Comparison of ENCODE assay signal across 1 cellular context in the genomic region with DNA sequence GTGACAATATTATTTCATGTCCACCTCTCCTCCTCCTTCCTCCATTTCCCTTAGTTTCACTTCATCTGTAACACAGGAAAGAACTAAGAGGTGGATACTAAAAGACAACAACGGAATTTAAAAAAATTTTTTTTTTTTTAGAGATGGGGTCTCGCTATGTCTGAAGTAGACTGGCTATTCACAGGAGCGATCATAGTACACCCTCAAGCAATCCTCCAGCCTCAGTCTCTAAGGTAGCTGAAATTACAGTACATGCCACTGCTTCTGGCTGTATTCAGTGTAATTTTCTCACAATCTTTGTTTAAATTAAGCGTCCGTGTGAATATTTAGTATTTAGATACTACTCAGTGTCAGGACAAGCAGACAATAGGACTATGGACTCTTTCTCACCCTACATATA.
TF ChIP-seq lines count a peak whose summit lies in the region.

No MANE protein-coding gene starts in this region.

TF ChIP-seq in IMR-90, 13 proteins besides CTCF, POLR2A, EP300 and RAD21:
- TF ChIP-seq RCOR1 (IDR thresholded peaks at IDR 0.05; ENCODE audit: insufficient replicate concordance, low read length), result no peak
- TF ChIP-seq MAFK (IDR thresholded peaks at IDR 0.05; ENCODE audit: low read depth, low read length), result no peak
- TF ChIP-seq MAZ (IDR thresholded peaks at IDR 0.05; ENCODE audit: borderline replicate concordance, low read depth, low read length), result no peak
- no peak for TF ChIP-seq CEBPB (IDR thresholded peaks at IDR 0.05; ENCODE audit: low read depth, low read length)
- TF ChIP-seq, protein P1, sequence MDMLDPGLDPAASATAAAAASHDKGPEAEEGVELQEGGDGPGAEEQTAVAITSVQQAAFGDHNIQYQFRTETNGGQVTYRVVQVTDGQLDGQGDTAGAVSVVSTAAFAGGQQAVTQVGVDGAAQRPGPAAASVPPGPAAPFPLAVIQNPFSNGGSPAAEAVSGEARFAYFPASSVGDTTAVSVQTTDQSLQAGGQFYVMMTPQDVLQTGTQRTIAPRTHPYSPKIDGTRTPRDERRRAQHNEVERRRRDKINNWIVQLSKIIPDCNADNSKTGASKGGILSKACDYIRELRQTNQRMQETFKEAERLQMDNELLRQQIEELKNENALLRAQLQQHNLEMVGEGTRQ (IDR thresholded peaks at IDR 0.05; ENCODE audit: low read depth, low read length), result no peak
- no peak for TF ChIP-seq BHLHE40 (IDR thresholded peaks at IDR 0.05; ENCODE audit: low read depth, low read length)
- TF ChIP-seq ELK1 (IDR thresholded peaks at IDR 0.05; ENCODE audit: borderline replicate concordance, low read depth, low read length), result no peak
- no peak for TF ChIP-seq NFE2L2 (IDR thresholded peaks at IDR 0.05; ENCODE audit: low read depth, low read length)
- TF ChIP-seq FOS (IDR thresholded peaks at IDR 0.05; ENCODE audit: low read depth, low read length), result no peak
- TF ChIP-seq CHD1 (IDR thresholded peaks at IDR 0.05; ENCODE audit: low read depth, low read length), result no peak
- TF ChIP-seq MXI1 (IDR thresholded peaks at IDR 0.05; ENCODE audit: borderline replicate concordance, low read depth, low read length), result no peak
- TF ChIP-seq SMC3 (IDR thresholded peaks at IDR 0.05; ENCODE audit: low read depth, low read length), result no peak
- no peak for TF ChIP-seq RFX5 (IDR thresholded peaks at IDR 0.05; ENCODE audit: low read depth, low read length)
